Comparison of ENCODE assay signal across 33 cellular contexts in the genomic region with DNA sequence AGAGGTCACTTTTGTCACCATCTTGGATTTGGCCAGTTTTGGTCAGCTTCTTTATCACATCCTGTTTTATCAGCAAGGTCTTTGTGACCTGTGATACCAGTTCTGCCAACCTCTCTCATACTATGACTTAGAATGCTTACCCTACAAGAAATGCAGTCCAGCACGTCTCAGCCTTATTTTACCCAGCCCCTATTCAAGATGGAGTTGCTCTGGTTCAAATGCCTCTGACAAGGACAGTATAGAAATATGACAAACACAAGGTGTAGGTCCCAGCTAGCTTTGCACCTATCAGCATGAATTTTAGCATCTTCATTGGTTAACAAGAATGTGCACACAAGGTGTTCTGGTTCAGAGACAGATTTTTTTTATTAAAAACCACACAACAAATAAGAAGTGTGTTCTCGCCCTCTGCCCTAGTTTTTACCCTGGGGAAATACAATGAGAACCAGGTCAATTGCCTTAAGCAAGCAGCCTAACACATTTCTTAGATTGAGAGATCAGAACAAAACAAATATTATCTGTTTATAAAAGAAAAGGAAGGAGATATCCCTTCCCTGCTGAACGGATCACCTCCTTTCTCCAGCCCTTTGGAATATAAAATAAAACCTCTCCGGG.
"Had no signal": no experiment of that assay in that cellular context is flagged by ENCODE, and none has a peak within 500 bp of the region (broad histone marks: within the 10 kb centered on the region; RNA-seq: fewer than 3 reads in every experiment).

No MANE protein-coding gene starts in this region.

- H3K36me3 Mint-ChIP-seq: activated CD4-positive, alpha-beta memory T cell treated with anti-CD3 and anti-CD28 coated beads for 36 hours; activated CD8-positive, alpha-beta memory T cell treated with anti-CD3 and anti-CD28 coated beads, Interleukin-2, amount 10 ng/mL, durations not matched to agents 7 days and 5 days; activated naive CD4-positive, alpha-beta T cell treated with anti-CD3 and anti-CD28 coated beads, Interleukin-2, amount 50 U/mL, for 24 hours; activated naive CD8-positive, alpha-beta T cell treated with anti-CD3 and anti-CD28 coated beads for 36 hours; brain had no signal

- FAIRE-seq: bronchial epithelial cell, frontal cortex had no signal

- H3K36me3 ChIP-seq: adrenal gland had no signal

- H3K9me3 Mint-ChIP-seq: activated CD4-positive, alpha-beta memory T cell treated with anti-CD3 and anti-CD28 coated beads for 36 hours; activated CD4-positive, alpha-beta T cell treated with anti-CD3 and anti-CD28 coated beads, Interleukin-2, amount 10 ng/mL, durations not matched to agents 24 days and 14 days; activated naive CD4-positive, alpha-beta T cell treated with anti-CD3 and anti-CD28 coated beads for 36 hours; activated naive CD4-positive, alpha-beta T cell treated with anti-CD3 and anti-CD28 coated beads, Interleukin-2, amount 50 U/mL, for 24 hours; activated naive CD8-positive, alpha-beta T cell treated with anti-CD3 and anti-CD28 coated beads for 36 hours; activated naive CD8-positive, alpha-beta T cell treated with anti-CD3 and anti-CD28 coated beads, Interleukin-2, amount 50 U/mL, for 24 hours; brain; dendritic cell treated with granulocyte-macrophage colony-stimulating factor and Interleukin-4, amounts not matched to agents 40 ng/mL and 50 ng/mL, for 4 days had no signal

- DNase-seq: activated CD4-positive, alpha-beta memory T cell treated with anti-CD3 and anti-CD28 coated beads for 36 hours; activated CD4-positive, alpha-beta T cell treated with anti-CD3 and anti-CD28 coated beads for 36 hours; activated CD4-positive, alpha-beta T cell treated with anti-CD3 and anti-CD28 coated beads, Interleukin-2, amount 10 ng/mL, durations not matched to agents 24 days and 14 days; activated CD4-positive, CD25-positive, alpha-beta regulatory T cell; activated CD4-positive, CD25-positive, alpha-beta regulatory T cell treated with anti-CD3 and anti-CD28 coated beads, Interleukin-2, amount 50 U/mL, for 72 hours; activated CD8-positive, alpha-beta memory T cell treated with anti-CD3 and anti-CD28 coated beads, Interleukin-2, amount 10 ng/mL, durations not matched to agents 7 days and 5 days; activated CD8-positive, alpha-beta memory T cell treated with anti-CD3 and anti-CD28 coated beads, Interleukin-2, amount 50 U/mL, for 4 hours; activated CD8-positive, alpha-beta T cell treated with anti-CD3 and anti-CD28 coated beads, Interleukin-2, amount 10 ng/mL, durations not matched to agents 7 days and 5 days; activated effector memory CD4-positive, alpha-beta T cell treated with anti-CD3 and anti-CD28 coated beads, Interleukin-2, amount 50 U/mL, for 16 hours; activated naive CD4-positive, alpha-beta T cell treated with anti-CD3 and anti-CD28 coated beads for 36 hours; activated naive CD8-positive, alpha-beta T cell treated with anti-CD3 and anti-CD28 coated beads for 36 hours; activated naive CD8-positive, alpha-beta T cell treated with anti-CD3 and anti-CD28 coated beads, Interleukin-2, amount 50 U/mL, for 24 hours; activated T-cell treated with anti-CD3 and anti-CD28 coated beads, Interleukin-2, amount 50 U/mL, for 1 hour; activated T-cell treated with anti-CD3 and anti-CD28 coated beads, Interleukin-2, amount 50 U/mL, for 48 hours; adrenal gland; amygdala; aorta; dorsolateral prefrontal cortex; effector memory CD4-positive, alpha-beta T cell; endodermal cell; foreskin fibroblast; glutamatergic neuron; T-helper 2 cell had no signal

- H3K4me1 Mint-ChIP-seq: activated CD4-positive, alpha-beta T cell treated with anti-CD3 and anti-CD28 coated beads for 36 hours; activated CD4-positive, alpha-beta T cell treated with anti-CD3 and anti-CD28 coated beads, Interleukin-2, amount 10 ng/mL, durations not matched to agents 24 days and 14 days; activated CD8-positive, alpha-beta memory T cell treated with anti-CD3 and anti-CD28 coated beads, Interleukin-2, amount 10 ng/mL, durations not matched to agents 7 days and 5 days; activated naive CD4-positive, alpha-beta T cell treated with anti-CD3 and anti-CD28 coated beads, Interleukin-2, amount 50 U/mL, for 24 hours; activated naive CD8-positive, alpha-beta T cell treated with anti-CD3 and anti-CD28 coated beads for 36 hours; activated naive CD8-positive, alpha-beta T cell treated with anti-CD3 and anti-CD28 coated beads, Interleukin-2, amount 50 U/mL, for 24 hours; brain; central memory CD8-positive, alpha-beta T cell; endodermal cell had no signal

- H3K4me3 Mint-ChIP-seq: activated CD4-positive, alpha-beta memory T cell treated with anti-CD3 and anti-CD28 coated beads for 36 hours; activated CD4-positive, alpha-beta T cell treated with anti-CD3 and anti-CD28 coated beads for 36 hours; activated CD4-positive, alpha-beta T cell treated with anti-CD3 and anti-CD28 coated beads, Interleukin-2, amount 10 ng/mL, durations not matched to agents 24 days and 14 days; activated CD8-positive, alpha-beta memory T cell treated with anti-CD3 and anti-CD28 coated beads, Interleukin-2, amount 10 ng/mL, durations not matched to agents 7 days and 5 days; activated CD8-positive, alpha-beta T cell treated with anti-CD3 and anti-CD28 coated beads, Interleukin-2, amount 10 ng/mL, durations not matched to agents 7 days and 5 days; activated naive CD4-positive, alpha-beta T cell treated with anti-CD3 and anti-CD28 coated beads for 36 hours; activated naive CD4-positive, alpha-beta T cell treated with anti-CD3 and anti-CD28 coated beads, Interleukin-2, amount 50 U/mL, for 24 hours; activated naive CD8-positive, alpha-beta T cell treated with anti-CD3 and anti-CD28 coated beads for 36 hours; activated naive CD8-positive, alpha-beta T cell treated with anti-CD3 and anti-CD28 coated beads, Interleukin-2, amount 50 U/mL, for 24 hours; activated T-helper 1 cell treated with anti-CD3 and anti-CD28 coated beads, Interleukin-12 subunit alpha, Interleukin-12 subunit beta, Interleukin-2, Interleukin-4 antibody, amounts not matched to agents 30 ng/mL and 10 ng/mL and 1 ng/mL, durations not matched to agents 14 hours and 24 hours and 36 hours; brain; central memory CD8-positive, alpha-beta T cell; dendritic cell treated with granulocyte-macrophage colony-stimulating factor and Interleukin-4, amounts not matched to agents 40 ng/mL and 50 ng/mL, for 4 days; endodermal cell had no signal

- H3K4me3 ChIP-seq: adrenal gland, coronary artery, dorsolateral prefrontal cortex had no signal

- ATAC-seq: activated CD4-positive, alpha-beta T cell treated with anti-CD3 and anti-CD28 coated beads for 36 hours; activated CD8-positive, alpha-beta memory T cell treated with anti-CD3 and anti-CD28 coated beads, Interleukin-2, amount 10 ng/mL, durations not matched to agents 7 days and 5 days; activated CD8-positive, alpha-beta T cell treated with anti-CD3 and anti-CD28 coated beads, Interleukin-2, amount 10 ng/mL, durations not matched to agents 7 days and 5 days; activated naive CD8-positive, alpha-beta T cell treated with anti-CD3 and anti-CD28 coated beads, Interleukin-2, amount 50 U/mL, for 24 hours; esophagus mucosa had no signal

- H3K27ac Mint-ChIP-seq: activated CD4-positive, alpha-beta memory T cell treated with anti-CD3 and anti-CD28 coated beads for 36 hours; activated CD4-positive, alpha-beta T cell treated with anti-CD3 and anti-CD28 coated beads for 36 hours; activated CD4-positive, alpha-beta T cell treated with anti-CD3 and anti-CD28 coated beads, Interleukin-2, amount 10 ng/mL, durations not matched to agents 24 days and 14 days; activated CD8-positive, alpha-beta memory T cell treated with anti-CD3 and anti-CD28 coated beads, Interleukin-2, amount 10 ng/mL, durations not matched to agents 7 days and 5 days; activated CD8-positive, alpha-beta T cell treated with anti-CD3 and anti-CD28 coated beads, Interleukin-2, amount 10 ng/mL, durations not matched to agents 7 days and 5 days; activated naive CD4-positive, alpha-beta T cell treated with anti-CD3 and anti-CD28 coated beads for 36 hours; activated naive CD4-positive, alpha-beta T cell treated with anti-CD3 and anti-CD28 coated beads, Interleukin-2, amount 50 U/mL, for 24 hours; activated naive CD8-positive, alpha-beta T cell treated with anti-CD3 and anti-CD28 coated beads for 36 hours; activated naive CD8-positive, alpha-beta T cell treated with anti-CD3 and anti-CD28 coated beads, Interleukin-2, amount 50 U/mL, for 24 hours; activated T-helper 1 cell treated with anti-CD3 and anti-CD28 coated beads, Interleukin-12 subunit alpha, Interleukin-12 subunit beta, Interleukin-2, Interleukin-4 antibody, amounts not matched to agents 30 ng/mL and 10 ng/mL and 1 ng/mL, durations not matched to agents 14 hours and 24 hours and 36 hours; activated T-helper 2 cell treated with anti-CD3 and anti-CD28 coated beads, Interferon-gamma antibody, Interleukin-2, Interleukin-4, amounts not matched to agents 10 μg/mL and 5 μg/mL and 100 μg/mL, durations not matched to agents 14 hours and 24 hours and 36 hours; brain; dendritic cell treated with granulocyte-macrophage colony-stimulating factor and Interleukin-4, amounts not matched to agents 40 ng/mL and 50 ng/mL, for 4 days; endodermal cell had no signal

- H3K27me3 Mint-ChIP-seq: activated CD4-positive, alpha-beta memory T cell treated with anti-CD3 and anti-CD28 coated beads for 36 hours; activated CD4-positive, alpha-beta T cell treated with anti-CD3 and anti-CD28 coated beads for 36 hours; activated CD4-positive, alpha-beta T cell treated with anti-CD3 and anti-CD28 coated beads, Interleukin-2, amount 10 ng/mL, durations not matched to agents 24 days and 14 days; activated CD8-positive, alpha-beta memory T cell treated with anti-CD3 and anti-CD28 coated beads, Interleukin-2, amount 10 ng/mL, durations not matched to agents 7 days and 5 days; activated naive CD4-positive, alpha-beta T cell treated with anti-CD3 and anti-CD28 coated beads, Interleukin-2, amount 50 U/mL, for 24 hours; activated naive CD8-positive, alpha-beta T cell treated with anti-CD3 and anti-CD28 coated beads for 36 hours; activated naive CD8-positive, alpha-beta T cell treated with anti-CD3 and anti-CD28 coated beads, Interleukin-2, amount 50 U/mL, for 24 hours; brain; central memory CD8-positive, alpha-beta T cell; dendritic cell treated with granulocyte-macrophage colony-stimulating factor and Interleukin-4, amounts not matched to agents 40 ng/mL and 50 ng/mL, for 4 days had no signal

- H3K4me1 ChIP-seq: adrenal gland had no signal

- H3K9me3 ChIP-seq: adrenal gland had no signal

- H3K27me3 ChIP-seq: adrenal gland had no signal

- H3K27ac ChIP-seq: adrenal gland, coronary artery, dorsolateral prefrontal cortex had no signal
